ENCODE assay signal across 23 cellular contexts in genomic region chr2:28094794-28095193, GRCh38.
"Had no signal": no experiment of that assay in that cellular context is flagged by ENCODE, and none has a peak within 500 bp of the region (broad histone marks: within the 10 kb centered on the region; RNA-seq: fewer than 3 reads in every experiment).

No MANE protein-coding gene starts in this region.

- H3K27ac ChIP-seq: colonic mucosa, gastroesophageal sphincter, left lung, lower lobe of right lung, neutrophil, spleen had no signal

- H3K4me1 ChIP-seq: colonic mucosa, gastroesophageal sphincter, left lung, lower lobe of right lung, spleen had no signal

- H3K36me3 ChIP-seq: colonic mucosa, gastroesophageal sphincter, left lung, lower lobe of right lung, neutrophil, spleen had no signal

- H3K4me3 Mint-ChIP-seq: endodermal cell; naive thymus-derived CD8-positive, alpha-beta T cell; stimulated activated memory B cell treated with anti-CD40 and anti-IgM and Interleukin-4, amounts not matched to agents 10 μg/mL and 1 μg/mL and 100 μg/mL, for 72 hours; stimulated activated naive CD8-positive, alpha-beta T cell treated with anti-CD3 and anti-CD28 coated beads, Interleukin-15, Interleukin-2, amounts not matched to agents 100 ng/mL and 50 ng/mL, for 24 hours had no signal

- H3K36me3 Mint-ChIP-seq: naive thymus-derived CD8-positive, alpha-beta T cell had no signal

- H3K4me3 ChIP-seq: colonic mucosa, gastroesophageal sphincter, left lung, lower lobe of right lung, spleen had no signal

- H3K4me1 Mint-ChIP-seq: endodermal cell; naive thymus-derived CD8-positive, alpha-beta T cell; stimulated activated memory B cell treated with anti-CD40 and anti-IgM and Interleukin-4, amounts not matched to agents 10 μg/mL and 1 μg/mL and 100 μg/mL, for 72 hours had no signal

- H3K9me3 ChIP-seq: colonic mucosa, gastroesophageal sphincter, left lung, lower lobe of right lung, neutrophil, spleen had no signal

- DNase-seq: cerebellar nuclear complex; colonic mucosa; effector CD4-positive, alpha-beta T cell; endodermal cell; foreskin fibroblast; glutamatergic neuron; islet precursor cell; left lung; lower lobe of right lung; mesendoderm; naive thymus-derived CD8-positive, alpha-beta T cell; posterior cingulate gyrus; spleen; stimulated activated CD4-positive, alpha-beta T cell treated with anti-CD3 and anti-CD28 coated beads, Interleukin-15, amount 100 ng/mL, for 24 hours; stimulated activated CD4-positive, alpha-beta T cell treated with anti-CD3 and anti-CD28 coated beads, Interleukin-1b, Interleukin-23, amount 100 ng/mL, for 48 hours; stimulated activated CD4-positive, alpha-beta T cell treated with anti-CD3 and anti-CD28 coated beads, Interleukin-4, amount 100 ng/mL, for 24 hours; trophoblast cell had no signal

- H3K27me3 ChIP-seq: colonic mucosa, gastroesophageal sphincter, left lung, neutrophil, spleen had no signal

- H3K27ac Mint-ChIP-seq: endodermal cell; naive thymus-derived CD8-positive, alpha-beta T cell; stimulated activated memory B cell treated with anti-CD40 and anti-IgM and Interleukin-4, amounts not matched to agents 10 μg/mL and 1 μg/mL and 100 μg/mL, for 72 hours; stimulated activated naive CD8-positive, alpha-beta T cell treated with anti-CD3 and anti-CD28 coated beads, Interleukin-15, Interleukin-2, amounts not matched to agents 100 ng/mL and 50 ng/mL, for 24 hours had no signal

- H3K27me3 Mint-ChIP-seq: naive thymus-derived CD8-positive, alpha-beta T cell; stimulated activated memory B cell treated with anti-CD40 and anti-IgM and Interleukin-4, amounts not matched to agents 10 μg/mL and 1 μg/mL and 100 μg/mL, for 72 hours; stimulated activated naive CD8-positive, alpha-beta T cell treated with anti-CD3 and anti-CD28 coated beads, Interleukin-15, Interleukin-2, amounts not matched to agents 100 ng/mL and 50 ng/mL, for 24 hours had no signal

- ATAC-seq: esophagus mucosa; gastroesophageal sphincter; left lung; lower lobe of right lung; naive thymus-derived CD8-positive, alpha-beta T cell; sciatic nerve; stimulated activated memory B cell treated with anti-CD40 and anti-IgM and Interleukin-4, amounts not matched to agents 10 μg/mL and 1 μg/mL and 100 μg/mL, for 72 hours had no signal
